In genomic region chr19:18239303-18239702, GRCh38 we compare ENCODE assay signal across 12 cellular contexts. TPM values are rescaled to one million over a fixed set of nuclear protein-coding genes. Genes with fewer than 3 reads are reported as not detected.
DNase-seq lines count a peak whose midpoint lies in the region; TF ChIP-seq lines count a peak whose summit lies in the region.
"Had no signal": no experiment of that assay in that cellular context is flagged by ENCODE, and none has a peak within 500 bp of the region (broad histone marks: within the 10 kb centered on the region; RNA-seq: fewer than 3 reads in every experiment).

No MANE protein-coding gene starts in this region.

- TF ChIP-seq CTCF in neural progenitor cell (IDR thresholded peaks at IDR 0.05): no peak

- H4K20me1 ChIP-seq in neural progenitor cell (ENCODE audit: low read depth): peaks cover 4% of the 10 kb centered on the region

- no peak overlapping the region for H3K4me3 ChIP-seq in neural progenitor cell

- CTCF ChIA-PET in activated naive CD4-positive, alpha-beta T cell treated with anti-CD3 and anti-CD28 coated beads, Interleukin-2, amount 10 ng/mL, durations not matched to agents 7 days and 5 days (lab: Charles Lee): interaction anchor here (1.2 to 3.3 kb wide), 4 partner anchors 13 to 172 kb away, joined by 3 to 10 read pairs (median 4); no protein-coding TSS in a partner anchor

- no peaks in the 10 kb centered on the region for H3K9me3 ChIP-seq in neural progenitor cell (ENCODE audit: low read depth)

- H3K27me3 ChIP-seq in neural progenitor cell: peaks cover 36% of the 10 kb centered on the region

- no peaks in the 10 kb centered on the region for H3K4me1 Mint-ChIP-seq in activated naive CD4-positive, alpha-beta T cell treated with anti-CD3 and anti-CD28 coated beads, Interleukin-2, amount 10 ng/mL, durations not matched to agents 7 days and 5 days
- no peaks in the 10 kb centered on the region for H3K4me1 Mint-ChIP-seq in neural progenitor cell
- H3K4me1 Mint-ChIP-seq: T-cell had no signal

- H3K27me3 Mint-ChIP-seq in activated naive CD4-positive, alpha-beta T cell treated with anti-CD3 and anti-CD28 coated beads, Interleukin-2, amount 10 ng/mL, durations not matched to agents 7 days and 5 days: peaks cover 38% of the 10 kb centered on the region
- H3K27me3 Mint-ChIP-seq in neural progenitor cell (ENCODE audit: insufficient read depth, low read depth): peaks cover 12% of the 10 kb centered on the region

- H3K79me2 ChIP-seq in neural progenitor cell (ENCODE audit: low read depth): no peaks in the 10 kb centered on the region

- H3K4me2 ChIP-seq in neural progenitor cell: no peak overlapping the region

- no peaks in the 10 kb centered on the region for H3K36me3 ChIP-seq in neural progenitor cell

- no peak overlapping the region for H3K9ac ChIP-seq in neural progenitor cell

- H3K9me3 Mint-ChIP-seq in activated naive CD4-positive, alpha-beta T cell treated with anti-CD3 and anti-CD28 coated beads, Interleukin-2, amount 10 ng/mL, durations not matched to agents 7 days and 5 days: no peaks in the 10 kb centered on the region
- H3K9me3 Mint-ChIP-seq in neural progenitor cell: no peaks in the 10 kb centered on the region
- H3K9me3 Mint-ChIP-seq: CD4-positive, alpha-beta T cell; T-cell had no signal

- no peaks in the 10 kb centered on the region for H3F3A ChIP-seq in neural progenitor cell (ENCODE audit: low read depth)

- H3K27ac Mint-ChIP-seq in activated naive CD4-positive, alpha-beta T cell treated with anti-CD3 and anti-CD28 coated beads, Interleukin-2, amount 10 ng/mL, durations not matched to agents 7 days and 5 days: no peak overlapping the region
- no peak overlapping the region for H3K27ac Mint-ChIP-seq in neural progenitor cell
- H3K27ac Mint-ChIP-seq: CD4-positive, alpha-beta T cell; T-cell had no signal

- H2AFZ ChIP-seq in neural progenitor cell (replicated peaks): no peak overlapping the region

- H3K4me3 Mint-ChIP-seq in activated naive CD4-positive, alpha-beta T cell treated with anti-CD3 and anti-CD28 coated beads, Interleukin-2, amount 10 ng/mL, durations not matched to agents 7 days and 5 days: no peak overlapping the region
- H3K4me3 Mint-ChIP-seq in neural progenitor cell: no peak overlapping the region
- H3K4me3 Mint-ChIP-seq: CD4-positive, alpha-beta T cell; T-cell had no signal

- H3K4me1 ChIP-seq in neural progenitor cell: no peaks in the 10 kb centered on the region

- DNase-seq in activated naive CD4-positive, alpha-beta T cell treated with anti-CD3 and anti-CD28 coated beads, Interleukin-2, amount 10 ng/mL, durations not matched to agents 7 days and 5 days: peak; percentile 49
- DNase-seq in activated naive CD4-positive, alpha-beta T cell treated with Interleukin-2 at 50 U/mL for 16 hours: no peak
- DNase-seq in UCSD-AML1 (lab: John Stamatoyannopoulos, UW; ENCODE audit: unreplicated experiment) (peak; percentile 17), neural progenitor cell (ENCODE audit: low spot score) (peak; percentile 46), globus pallidus (ENCODE audit: low spot score) (no peak), NCI-H446 (lab: John Stamatoyannopoulos, UW) (no peak)
- DNase-seq: ACHN; aorta; CD4-positive, alpha-beta T cell; NCI-H1436 treated with DMSO at 0.1 percent for 48 hours; NK-92 treated with Interleukin-12 subunit alpha and Interleukin-12 subunit beta, amount 100 ng/mL, for 24 hours; T-cell had no signal

- no peak overlapping the region for H3K27ac ChIP-seq in neural progenitor cell

- H3K36me3 Mint-ChIP-seq in activated naive CD4-positive, alpha-beta T cell treated with anti-CD3 and anti-CD28 coated beads, Interleukin-2, amount 10 ng/mL, durations not matched to agents 7 days and 5 days: no peaks in the 10 kb centered on the region
- H3K36me3 Mint-ChIP-seq in neural progenitor cell: no peaks in the 10 kb centered on the region
- H3K36me3 Mint-ChIP-seq: T-cell had no signal

RNA-seq across cellular contexts. Expression of gene PDE4C, which starts 13.1 kb away (rescaled TPM):
- total RNA-seq in neural progenitor cell (ENCODE audit: low replicate concordance): 0.28 and 0.62 TPM in 2 replicates
- total RNA-seq: CD4-positive, alpha-beta T cell; T-cell had no signal

RNA-seq across cellular contexts. Expression of gene IQCN, which starts 34.9 kb away (rescaled TPM):
- total RNA-seq in neural progenitor cell (ENCODE audit: low replicate concordance): 0.11 and 1.4 TPM in 2 replicates

RNA-seq across cellular contexts. Expression of gene RAB3A, which starts 35.5 kb away (rescaled TPM):
- 1.1 and 1.5 TPM in 2 replicates for total RNA-seq in neural progenitor cell (ENCODE audit: low replicate concordance)

RNA-seq across cellular contexts. Expression of gene JUND, which starts 42.1 kb away (rescaled TPM):
- total RNA-seq in neural progenitor cell (ENCODE audit: low replicate concordance): 51.7 and 107 TPM in 2 replicates

RNA-seq across cellular contexts. Expression of gene MPV17L2, which starts 46.3 kb away (rescaled TPM):
- total RNA-seq in neural progenitor cell (ENCODE audit: low replicate concordance): 28.1 and 37.7 TPM in 2 replicates

Comparison
In these comparisons a context has a peak if more than half of its experiments do, and no peak if none do; other contexts are left out.
1. DNase-seq: peak in activated naive CD4-positive, alpha-beta T cell treated with anti-CD3 and anti-CD28 coated beads, Interleukin-2, amount 10 ng/mL, durations not matched to agents 7 days and 5 days (single experiment), UCSD-AML1 (single experiment) and neural progenitor cell (single experiment); none in activated naive CD4-positive, alpha-beta T cell treated with Interleukin-2 at 50 U/mL for 16 hours (single experiment), globus pallidus (single experiment) and NCI-H446 (0 of 2).